Comparison of ENCODE assay signal across 19 cellular contexts in genomic region chr11:109247071-109247470, GRCh38.
DNase-seq lines count a peak whose midpoint lies in the region; ATAC-seq and TF ChIP-seq lines count a peak whose summit lies in the region.
"Had no signal": no experiment of that assay in that cellular context is flagged by ENCODE, and none has a peak within 500 bp of the region (broad histone marks: within the 10 kb centered on the region; RNA-seq: fewer than 3 reads in every experiment).

No MANE protein-coding gene starts in this region.

- no peak for ATAC-seq in Panc1
- ATAC-seq in GM21423 (IDR thresholded peaks at IDR 0.05; ENCODE audit: unreplicated experiment) = no peak
- ATAC-seq: upper lobe of right lung had no signal

- no TSS peak for BruUV-seq in Panc1 (replicated peaks; lab: Mats Ljungman, UMichigan)

- H3K4me1 Mint-ChIP-seq in activated T-helper 2 cell treated with anti-CD3 and anti-CD28 coated beads, Interferon-gamma antibody, Interleukin-2, Interleukin-4, amounts not matched to agents 10 μg/mL and 5 μg/mL and 100 μg/mL, durations not matched to agents 14 hours and 24 hours and 36 hours (ENCODE audit: low read depth) = no peaks in the 10 kb centered on the region
- H3K4me1 Mint-ChIP-seq: activated CD4-positive, alpha-beta T cell treated with anti-CD3 and anti-CD28 coated beads, Interleukin-2, amount 10 ng/mL, durations not matched to agents 7 days and 5 days had no signal

- H3K36me3 Mint-ChIP-seq in activated T-helper 2 cell treated with anti-CD3 and anti-CD28 coated beads, Interferon-gamma antibody, Interleukin-2, Interleukin-4, amounts not matched to agents 10 μg/mL and 5 μg/mL and 100 μg/mL, durations not matched to agents 14 hours and 24 hours and 36 hours (ENCODE audit: low read depth) = no peaks in the 10 kb centered on the region

- no peak for TF ChIP-seq CTCF in Panc1 (IDR thresholded peaks at IDR 0.05)
- no peak for TF ChIP-seq CTCF in cardiac fibroblast (IDR thresholded peaks at IDR 0.05; ENCODE audit: low read depth, low read length)

- no peaks in the 10 kb centered on the region for H3K9me3 ChIP-seq in Panc1 (ENCODE audit: control insufficient read depth, insufficient read depth, low read depth, low read length)
- H3K9me3 ChIP-seq: stomach, upper lobe of right lung had no signal

- peak; percentile 79 for DNase-seq in ELR (ENCODE audit: low read depth)
- DNase-seq in Panc1 (ENCODE audit: low read depth, low spot score) = peak; percentile 10
- peak; percentile 7 to 76 for DNase-seq in cardiac fibroblast (ENCODE audit: low read depth in 2 of 2)
- DNase-seq in iris pigment epithelial cell (ENCODE audit: low read depth) = peak; percentile 36
- no peak for DNase-seq in HEK293T (ENCODE audit: extremely low spot score)
- no peak for DNase-seq in stimulated activated CD4-positive, alpha-beta T cell treated with anti-CD3 and anti-CD28 coated beads, Interleukin-4, amount 100 ng/mL, for 24 hours
- no peak for DNase-seq in activated T-helper 2 cell treated with anti-CD3 and anti-CD28 coated beads, Interferon-gamma antibody, Interleukin-2, Interleukin-4, amounts not matched to agents 10 μg/mL and 5 μg/mL and 100 μg/mL, durations not matched to agents 14 hours and 24 hours and 36 hours (ENCODE audit: low spot score)
- DNase-seq: activated CD4-positive, alpha-beta T cell treated with anti-CD3 and anti-CD28 coated beads, Interleukin-2, amount 10 ng/mL, durations not matched to agents 7 days and 5 days; activated gamma-delta T cell treated with Interleukin-2 at 50 U/mL for 16 hours; AML-193; amygdala; NCI-H1417 treated with DMSO at 0.1 percent for 48 hours; NCI-H82; occipital lobe; stimulated activated CD4-positive, alpha-beta T cell treated with anti-CD3 and anti-CD28 coated beads, Interleukin-2, amount 100 ng/mL, for 24 hours; stomach; upper lobe of right lung had no signal

- H3K27ac Mint-ChIP-seq in activated T-helper 2 cell treated with anti-CD3 and anti-CD28 coated beads, Interferon-gamma antibody, Interleukin-2, Interleukin-4, amounts not matched to agents 10 μg/mL and 5 μg/mL and 100 μg/mL, durations not matched to agents 14 hours and 24 hours and 36 hours = no peak overlapping the region
- H3K27ac Mint-ChIP-seq: activated CD4-positive, alpha-beta T cell treated with anti-CD3 and anti-CD28 coated beads, Interleukin-2, amount 10 ng/mL, durations not matched to agents 7 days and 5 days had no signal

- H3K9me3 Mint-ChIP-seq in activated T-helper 2 cell treated with anti-CD3 and anti-CD28 coated beads, Interferon-gamma antibody, Interleukin-2, Interleukin-4, amounts not matched to agents 10 μg/mL and 5 μg/mL and 100 μg/mL, durations not matched to agents 14 hours and 24 hours and 36 hours = no peaks in the 10 kb centered on the region
- H3K9me3 Mint-ChIP-seq: activated CD4-positive, alpha-beta T cell treated with anti-CD3 and anti-CD28 coated beads, Interleukin-2, amount 10 ng/mL, durations not matched to agents 7 days and 5 days had no signal

- CTCF ChIA-PET in Panc1 (lab: Charles Lee) = no interaction called here
- CTCF ChIA-PET in HEK293T (lab: Yijun Ruan, JAX) = no interaction called here

- no peaks in the 10 kb centered on the region for H3K27me3 ChIP-seq in Panc1 (ENCODE audit: control insufficient read depth, insufficient read depth, low read length)
- H3K27me3 ChIP-seq: stomach, upper lobe of right lung had no signal

- H3K27me3 Mint-ChIP-seq in activated T-helper 2 cell treated with anti-CD3 and anti-CD28 coated beads, Interferon-gamma antibody, Interleukin-2, Interleukin-4, amounts not matched to agents 10 μg/mL and 5 μg/mL and 100 μg/mL, durations not matched to agents 14 hours and 24 hours and 36 hours (ENCODE audit: low read depth) = no peaks in the 10 kb centered on the region
- H3K27me3 Mint-ChIP-seq: activated CD4-positive, alpha-beta T cell treated with anti-CD3 and anti-CD28 coated beads, Interleukin-2, amount 10 ng/mL, durations not matched to agents 7 days and 5 days had no signal

- in situ Hi-C loops in Panc1 (cut with HindIII; ENCODE audit: low pct_unique_long_range_greater_than_20kb, low sequenced_read_pairs) = no loop called here

- no peak overlapping the region for H3K27ac ChIP-seq in Panc1 (ENCODE audit: low read length)
- H3K27ac ChIP-seq: stomach, upper lobe of right lung had no signal

- no peak overlapping the region for H3K4me3 ChIP-seq in Panc1 (ENCODE audit: low read depth in 2 of 2, low read length in 2 of 2)
- H3K4me3 ChIP-seq in cardiac fibroblast (replicated peaks in 1 of 2; ENCODE audit: low read depth in 2 of 2, low read length in 2 of 2) = no peak overlapping the region
- H3K4me3 ChIP-seq: lung, stomach, upper lobe of right lung had no signal

- H3K4me1 ChIP-seq in Panc1 (ENCODE audit: control insufficient read depth, insufficient read depth, low read length) = no peaks in the 10 kb centered on the region
- H3K4me1 ChIP-seq: stomach, upper lobe of right lung had no signal

- H3K4me3 Mint-ChIP-seq in activated T-helper 2 cell treated with anti-CD3 and anti-CD28 coated beads, Interferon-gamma antibody, Interleukin-2, Interleukin-4, amounts not matched to agents 10 μg/mL and 5 μg/mL and 100 μg/mL, durations not matched to agents 14 hours and 24 hours and 36 hours (ENCODE audit: low read depth) = no peak overlapping the region
- H3K4me3 Mint-ChIP-seq: activated CD4-positive, alpha-beta T cell treated with anti-CD3 and anti-CD28 coated beads, Interleukin-2, amount 10 ng/mL, durations not matched to agents 7 days and 5 days had no signal

- intact Hi-C loops in Panc1 (cut with micrococcal nuclease; ENCODE audit: unreplicated experiment) = no loop called here
- intact Hi-C loops in activated T-helper 2 cell treated with anti-CD3 and anti-CD28 coated beads, Interferon-gamma antibody, Interleukin-2, Interleukin-4, amounts not matched to agents 10 μg/mL and 5 μg/mL and 100 μg/mL, durations not matched to agents 14 hours and 24 hours and 36 hours (cut with micrococcal nuclease) = no loop called here

- POLR2A ChIA-PET in Panc1 (lab: Charles Lee) = no interaction called here
- POLR2A ChIA-PET in HEK293T (lab: Yijun Ruan, JAX) = no interaction called here

- H3K36me3 ChIP-seq in Panc1 (ENCODE audit: control insufficient read depth, insufficient read depth, low read length) = no peaks in the 10 kb centered on the region
- H3K36me3 ChIP-seq: stomach, upper lobe of right lung had no signal

TF ChIP-seq in HEK293T, 16 proteins besides CTCF, POLR2A, EP300 and RAD21:
- no peak for TF ChIP-seq FOXM1 (IDR thresholded peaks at IDR 0.05; ENCODE audit: borderline replicate concordance)
- TF ChIP-seq NFRKB (IDR thresholded peaks at IDR 0.05) = no peak
- no peak for TF ChIP-seq SP1 (IDR thresholded peaks at IDR 0.05)
- no peak for TF ChIP-seq CTBP1 (IDR thresholded peaks at IDR 0.05; ENCODE audit: borderline replicate concordance)
- TF ChIP-seq HDGF (IDR thresholded peaks at IDR 0.05; ENCODE audit: borderline replicate concordance) = no peak
- no peak for TF ChIP-seq BHLHE40 (IDR thresholded peaks at IDR 0.05; ENCODE audit: borderline replicate concordance)
- no peak for TF ChIP-seq FOXK2 (IDR thresholded peaks at IDR 0.05)

Comparison
In these comparisons a context has a peak if more than half of its experiments do, and no peak if none do; other contexts are left out.
1. DNase-seq: peak in ELR (single experiment), Panc1 (single experiment), cardiac fibroblast (2 of 2) and iris pigment epithelial cell (single experiment); none in HEK293T (single experiment), stimulated activated CD4-positive, alpha-beta T cell treated with anti-CD3 and anti-CD28 coated beads, Interleukin-4, amount 100 ng/mL, for 24 hours (single experiment) and activated T-helper 2 cell treated with anti-CD3 and anti-CD28 coated beads, Interferon-gamma antibody, Interleukin-2, Interleukin-4, amounts not matched to agents 10 μg/mL and 5 μg/mL and 100 μg/mL, durations not matched to agents 14 hours and 24 hours and 36 hours (single experiment).